36 cellular contexts compared by ENCODE assay signal in genomic region chr12:93422050-93422449, GRCh38. TPM values are rescaled to one million over a fixed set of nuclear protein-coding genes. Genes with fewer than 3 reads are reported as not detected.
DNase-seq lines count a peak whose midpoint lies in the region; ATAC-seq, FAIRE-seq and TF ChIP-seq lines count a peak whose summit lies in the region.
"Had no signal": no experiment of that assay in that cellular context is flagged by ENCODE, and none has a peak within 500 bp of the region (broad histone marks: within the 10 kb centered on the region; RNA-seq: fewer than 3 reads in every experiment).

No MANE protein-coding gene starts in this region.

- ATAC-seq in activated B cell treated with CpG ODN at 0.5 μM for 24 hours (ENCODE audit: low read depth): no peak
- ATAC-seq in gastrocnemius medialis: peak in 1 of 2 donors; percentile 43
- ATAC-seq: HepG2, left colon, right cardiac atrium had no signal

- CTCF ChIA-PET in activated naive CD4-positive, alpha-beta T cell treated with anti-CD3 and anti-CD28 coated beads, Interleukin-2, amount 10 ng/mL, durations not matched to agents 7 days and 5 days (lab: Charles Lee): interaction anchor here (0.8 to 1.0 kb wide), 2 partner anchors 80 to 680 kb away, joined by 3 read pairs; no protein-coding TSS in a partner anchor
- CTCF ChIA-PET in activated B cell treated with CpG ODN at 0.5 μM for 24 hours (lab: Charles Lee): interaction anchor here (0.7 to 1.2 kb wide), 3 partner anchors 41 to 680 kb away, joined by 3 to 6 read pairs (median 3); no protein-coding TSS in a partner anchor

- no peak for DNase-seq in activated naive CD4-positive, alpha-beta T cell treated with anti-CD3 and anti-CD28 coated beads, Interleukin-2, amount 10 ng/mL, durations not matched to agents 7 days and 5 days
- DNase-seq in H54 (ENCODE audit: insufficient read length, low spot score): no peak
- no peak for DNase-seq in activated B cell treated with CpG ODN at 0.5 μM for 24 hours
- no peak for DNase-seq in gastrocnemius medialis
- no peak for DNase-seq in GM13976 (ENCODE audit: low spot score)
- no peak for DNase-seq in NCI-H146 (lab: John Stamatoyannopoulos, UW)
- no peak for DNase-seq in HuH-7 (ENCODE audit: low spot score)
- DNase-seq: activated CD4-positive, alpha-beta T cell treated with anti-CD3 and anti-CD28 coated beads, Interleukin-2, amount 50 U/mL, for 1 hour; aorta; COR-L47; DMS53; effector memory CD4-positive, alpha-beta T cell; erythroblast; glutamatergic neuron; HCEC 1CT; left colon; mesenchymal stem cell; NCI-H1417 treated with DMSO at 0.1 percent for 48 hours; NCI-H2081 treated with DMSO at 0.1 percent for 48 hours; NCI-H2227 treated with DMSO at 0.1 percent for 48 hours; NCI-H526 treated with DMSO at 0.1 percent for 48 hours; Peyer's patch; posterior cingulate gyrus; right cardiac atrium; SHP77 treated with DMSO at 0.1 percent for 48 hours; stimulated activated CD4-positive, alpha-beta T cell treated with anti-CD3 and anti-CD28 coated beads, Interleukin-1b, Interleukin-23, amount 100 ng/mL, for 48 hours; SW 1271; T1000; tibial artery had no signal

- H3K36me3 ChIP-seq in gastrocnemius medialis: no peaks in the 10 kb centered on the region
- H3K36me3 ChIP-seq: Peyer's patch, tibial artery had no signal

- no peaks in the 10 kb centered on the region for H3K36me3 Mint-ChIP-seq in activated naive CD4-positive, alpha-beta T cell treated with anti-CD3 and anti-CD28 coated beads, Interleukin-2, amount 50 U/mL, for 24 hours
- H3K36me3 Mint-ChIP-seq in activated naive CD4-positive, alpha-beta T cell treated with anti-CD3 and anti-CD28 coated beads, Interleukin-2, amount 10 ng/mL, durations not matched to agents 7 days and 5 days: peaks cover 6% of the 10 kb centered on the region
- peaks cover 7% of the 10 kb centered on the region for H3K36me3 Mint-ChIP-seq in activated B cell treated with CpG ODN at 0.5 μM for 24 hours (ENCODE audit: low read depth)
- H3K36me3 Mint-ChIP-seq: activated naive CD4-positive, alpha-beta T cell treated with anti-CD3 and anti-CD28 coated beads, Interleukin-2, amount 50 U/mL, for 72 hours had no signal

- intact Hi-C loops in activated B cell treated with CpG ODN at 0.5 μM for 24 hours (cut with micrococcal nuclease): loop anchor here (5.0 kb wide), 2 partner anchors 150 to 680 kb away; partner anchors contain the start of gene SOCS2
- intact Hi-C loops in gastrocnemius medialis (cut with DNase I; ENCODE audit: low total_unique reads): loop anchor here (5.0 kb wide), 1 partner anchor 495 kb away; the partner anchor contains the start of gene EEA1

- H3K27ac Mint-ChIP-seq in activated naive CD4-positive, alpha-beta T cell treated with anti-CD3 and anti-CD28 coated beads, Interleukin-2, amount 50 U/mL, for 24 hours: peak overlapping the region; percentile 95
- H3K27ac Mint-ChIP-seq in activated naive CD4-positive, alpha-beta T cell treated with anti-CD3 and anti-CD28 coated beads, Interleukin-2, amount 10 ng/mL, durations not matched to agents 7 days and 5 days: no peak overlapping the region
- peak overlapping the region; percentile 51 for H3K27ac Mint-ChIP-seq in activated B cell treated with CpG ODN at 0.5 μM for 24 hours
- H3K27ac Mint-ChIP-seq: activated T-helper 2 cell treated with anti-CD3 and anti-CD28 coated beads, Interferon-gamma antibody, Interleukin-2, Interleukin-4, amounts not matched to agents 10 μg/mL and 5 μg/mL and 100 μg/mL, durations not matched to agents 14 hours and 24 hours and 36 hours had no signal

- POLR2A ChIA-PET in activated B cell treated with CpG ODN at 0.5 μM for 24 hours (lab: Charles Lee): interaction anchor here (0.6 to 1.4 kb wide), 4 partner anchors 15 to 484 kb away, joined by 3 to 4 read pairs (median 4); partner anchors contain the start of gene MRPL42

- FAIRE-seq in H54 (lab: Jason Lieb, UNC): peak; percentile 48
- FAIRE-seq: bronchial epithelial cell, HepG2 had no signal

- no peaks in the 10 kb centered on the region for H3K9me3 ChIP-seq in gastrocnemius medialis
- H3K9me3 ChIP-seq: Peyer's patch, tibial artery had no signal

- in situ Hi-C loops in gastrocnemius medialis (cut with MboI; ENCODE audit: low sequenced_read_pairs in 4 of 4) (no loop called here), GM13976 (cut with MboI; ENCODE audit: low sequenced_read_pairs, unreplicated experiment) (loop anchor here (25.0 kb wide), 1 partner anchor 635 kb away; no protein-coding TSS in a partner anchor)

- TF ChIP-seq CTCF in activated B cell treated with CpG ODN at 0.5 μM for 24 hours (IDR thresholded peaks at IDR 0.05) (no peak), gastrocnemius medialis (IDR thresholded peaks at IDR 0.05 in 4 of 5, conservative IDR thresholded peaks at IDR 0.05 in 1 of 5) (no peak), GM13976 (IDR thresholded peaks at IDR 0.05; ENCODE audit: borderline replicate concordance, control extremely low read depth, extremely low read depth, insufficient read depth, missing control alignments) (no peak)

- H3K27ac ChIP-seq in gastrocnemius medialis: peak overlapping the region; percentile 58 to 71 (median 62)
- H3K27ac ChIP-seq: coronary artery, Peyer's patch, tibial artery had no signal

- H3K27me3 Mint-ChIP-seq in activated naive CD4-positive, alpha-beta T cell treated with anti-CD3 and anti-CD28 coated beads, Interleukin-2, amount 50 U/mL, for 24 hours: no peaks in the 10 kb centered on the region
- no peaks in the 10 kb centered on the region for H3K27me3 Mint-ChIP-seq in activated naive CD4-positive, alpha-beta T cell treated with anti-CD3 and anti-CD28 coated beads, Interleukin-2, amount 10 ng/mL, durations not matched to agents 7 days and 5 days
- no peaks in the 10 kb centered on the region for H3K27me3 Mint-ChIP-seq in activated B cell treated with CpG ODN at 0.5 μM for 24 hours

- H3K4me1 ChIP-seq in gastrocnemius medialis: peaks cover 63 to 70% of the 10 kb centered on the region in 2 donors

- no peaks in the 10 kb centered on the region for H3K9me3 Mint-ChIP-seq in activated naive CD4-positive, alpha-beta T cell treated with anti-CD3 and anti-CD28 coated beads, Interleukin-2, amount 50 U/mL, for 24 hours
- no peaks in the 10 kb centered on the region for H3K9me3 Mint-ChIP-seq in activated naive CD4-positive, alpha-beta T cell treated with anti-CD3 and anti-CD28 coated beads, Interleukin-2, amount 10 ng/mL, durations not matched to agents 7 days and 5 days
- no peaks in the 10 kb centered on the region for H3K9me3 Mint-ChIP-seq in activated B cell treated with CpG ODN at 0.5 μM for 24 hours
- H3K9me3 Mint-ChIP-seq: activated naive CD4-positive, alpha-beta T cell treated with anti-CD3 and anti-CD28 coated beads, Interleukin-2, amount 50 U/mL, for 72 hours; activated T-helper 2 cell treated with anti-CD3 and anti-CD28 coated beads, Interferon-gamma antibody, Interleukin-2, Interleukin-4, amounts not matched to agents 10 μg/mL and 5 μg/mL and 100 μg/mL, durations not matched to agents 14 hours and 24 hours and 36 hours had no signal

- TF ChIP-seq POLR2A in H54 (IDR thresholded peaks at IDR 0.05; ENCODE audit: low read depth, low read length) (no peak), gastrocnemius medialis (IDR thresholded peaks at IDR 0.05) (no peak)

- H3K27me3 ChIP-seq in gastrocnemius medialis: no peaks in the 10 kb centered on the region
- H3K27me3 ChIP-seq: Peyer's patch, tibial artery had no signal

- peaks cover 95% of the 10 kb centered on the region for H3K4me1 Mint-ChIP-seq in activated naive CD4-positive, alpha-beta T cell treated with anti-CD3 and anti-CD28 coated beads, Interleukin-2, amount 50 U/mL, for 24 hours
- peaks cover 68% of the 10 kb centered on the region for H3K4me1 Mint-ChIP-seq in activated naive CD4-positive, alpha-beta T cell treated with anti-CD3 and anti-CD28 coated beads, Interleukin-2, amount 10 ng/mL, durations not matched to agents 7 days and 5 days
- peaks cover 88% of the 10 kb centered on the region for H3K4me1 Mint-ChIP-seq in activated B cell treated with CpG ODN at 0.5 μM for 24 hours

- H3K4me3 Mint-ChIP-seq in activated naive CD4-positive, alpha-beta T cell treated with anti-CD3 and anti-CD28 coated beads, Interleukin-2, amount 50 U/mL, for 24 hours: peak overlapping the region; percentile 35
- no peak overlapping the region for H3K4me3 Mint-ChIP-seq in activated naive CD4-positive, alpha-beta T cell treated with anti-CD3 and anti-CD28 coated beads, Interleukin-2, amount 10 ng/mL, durations not matched to agents 7 days and 5 days
- H3K4me3 Mint-ChIP-seq in activated B cell treated with CpG ODN at 0.5 μM for 24 hours: no peak overlapping the region

- no peak overlapping the region for H3K4me3 ChIP-seq in gastrocnemius medialis
- H3K4me3 ChIP-seq: coronary artery, Peyer's patch, smooth muscle cell, tibial artery had no signal

RNA-seq across cellular contexts. Expression of gene UBE2N, which starts 19.7 kb away (rescaled TPM):
- total RNA-seq in activated B cell treated with CpG ODN at 0.5 μM for 24 hours: 152 and 163 TPM in 2 replicates
- total RNA-seq in gastrocnemius medialis: 10 to 100 TPM; 26.5 to 46.8 (median 30.5) TPM

RNA-seq across cellular contexts. Expression of gene NUDT4, which starts 44.3 kb away (rescaled TPM):
- total RNA-seq in activated B cell treated with CpG ODN at 0.5 μM for 24 hours (47.3 and 48.8 TPM in 2 replicates), gastrocnemius medialis (100 to 1,000 TPM in 1 of 4 donors, 10 to 100 TPM in 3; 26.8 to 299 (median 51.1) TPM)

RNA-seq across cellular contexts. Expression of gene MRPL42, which starts 45.3 kb away (rescaled TPM):
- total RNA-seq in activated B cell treated with CpG ODN at 0.5 μM for 24 hours (40.9 and 44.6 TPM in 2 replicates), gastrocnemius medialis (10 to 100 TPM; 14.0 to 44.6 (median 34.8) TPM)
